ENCODE assay signal across 10 cellular contexts in the genomic region with DNA sequence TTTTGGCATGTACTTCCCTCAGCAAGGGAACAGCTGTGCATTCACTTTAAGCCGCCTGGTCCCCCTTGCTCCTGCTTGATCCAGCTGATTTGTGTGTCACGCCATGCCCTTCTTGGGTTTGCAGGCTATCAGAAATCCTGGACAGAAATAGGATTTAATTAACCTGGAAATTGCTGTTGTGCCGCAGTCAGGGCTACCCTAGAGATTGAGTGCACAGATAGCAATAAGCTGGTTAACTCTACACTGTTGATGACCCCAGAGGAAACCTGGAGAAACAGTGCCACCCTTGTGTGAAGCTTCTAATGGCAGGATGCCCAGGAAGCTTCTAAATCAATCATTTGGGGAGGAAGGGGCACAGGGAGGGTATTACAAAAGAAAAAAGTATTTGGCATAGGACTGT.
DNase-seq lines count a peak whose midpoint lies in the region; ATAC-seq and TF ChIP-seq lines count a peak whose summit lies in the region.
"Had no signal": no experiment of that assay in that cellular context is flagged by ENCODE, and none has a peak within 500 bp of the region (broad histone marks: within the 10 kb centered on the region; RNA-seq: fewer than 3 reads in every experiment).

No MANE protein-coding gene starts in this region.

- TF ChIP-seq CTCF in Panc1 (IDR thresholded peaks at IDR 0.05) = peak; percentile 34
- TF ChIP-seq CTCF in CD4-positive, alpha-beta T cell (IDR thresholded peaks at IDR 0.05) = no peak

- no peak overlapping the region for H3K27ac ChIP-seq in Panc1 (ENCODE audit: low read length)
- no peak overlapping the region for H3K27ac ChIP-seq in CD4-positive, alpha-beta T cell (ENCODE audit: low read depth, low read length)

- in situ Hi-C loops in Panc1 (cut with HindIII; ENCODE audit: low pct_unique_long_range_greater_than_20kb, low sequenced_read_pairs) = no loop called here

- H3K36me3 ChIP-seq in Panc1 (ENCODE audit: control insufficient read depth, insufficient read depth, low read length) = no peaks in the 10 kb centered on the region

- CTCF ChIA-PET in HEK293T (lab: Yijun Ruan, JAX) = interaction anchor here (0.7 to 1.1 kb wide), 3 partner anchors 44 to 179 kb away, joined by 3 to 5 read pairs (median 3); no protein-coding TSS in a partner anchor
- CTCF ChIA-PET in Panc1 (lab: Charles Lee) = interaction anchor here (0.5 to 0.6 kb wide), 4 partner anchors 359 to 1124 kb away, joined by 3 to 9 read pairs (median 5); no protein-coding TSS in a partner anchor
- CTCF ChIA-PET in CD4-positive, alpha-beta T cell (lab: Charles Lee) = interaction anchor here (0.6 kb wide), 1 partner anchor 203 kb away, joined by 3 read pairs; no protein-coding TSS in a partner anchor

- H3K9me3 Mint-ChIP-seq in CD4-positive, alpha-beta T cell = no peaks in the 10 kb centered on the region
- H3K9me3 Mint-ChIP-seq: stimulated activated naive CD8-positive, alpha-beta T cell treated with anti-CD3 and anti-CD28 coated beads, Interleukin-15, amount 100 ng/mL, for 72 hours had no signal

- no peak overlapping the region for H3K4me3 ChIP-seq in Panc1 (ENCODE audit: low read depth in 2 of 2, low read length in 2 of 2)

- H3K36me3 Mint-ChIP-seq in CD4-positive, alpha-beta T cell (ENCODE audit: low read depth) = no peaks in the 10 kb centered on the region
- H3K36me3 Mint-ChIP-seq: activated CD8-positive, alpha-beta memory T cell treated with anti-CD3 and anti-CD28 coated beads, Interleukin-2, amount 10 ng/mL, durations not matched to agents 7 days and 5 days had no signal

- no peaks in the 10 kb centered on the region for H3K9me3 ChIP-seq in Panc1 (ENCODE audit: control insufficient read depth, insufficient read depth, low read depth, low read length)
- H3K9me3 ChIP-seq in CD4-positive, alpha-beta T cell (ENCODE audit: control insufficient read depth, low read length) = no peaks in the 10 kb centered on the region

- H3K4me3 Mint-ChIP-seq in CD4-positive, alpha-beta T cell = no peak overlapping the region
- H3K4me3 Mint-ChIP-seq: activated CD8-positive, alpha-beta memory T cell treated with anti-CD3 and anti-CD28 coated beads, Interleukin-2, amount 10 ng/mL, durations not matched to agents 7 days and 5 days; stimulated activated naive CD8-positive, alpha-beta T cell treated with anti-CD3 and anti-CD28 coated beads, Interleukin-15, amount 100 ng/mL, for 72 hours had no signal

- peak; percentile 63 for DNase-seq in D341Med (ENCODE audit: low spot score)
- no peak for DNase-seq in HEK293T (ENCODE audit: extremely low spot score)
- DNase-seq in Panc1 (ENCODE audit: low read depth, low spot score) = no peak
- peak; percentile 68 for DNase-seq in medulla oblongata (ENCODE audit: extremely low spot score)
- no peak for DNase-seq in NK-92 treated with Interleukin-12 subunit alpha and Interleukin-12 subunit beta, amount 100 ng/mL, for 24 hours (lab: John Stamatoyannopoulos, UW)
- no peak for DNase-seq in CD4-positive, alpha-beta T cell
- DNase-seq: activated CD8-positive, alpha-beta memory T cell treated with anti-CD3 and anti-CD28 coated beads, Interleukin-2, amount 10 ng/mL, durations not matched to agents 7 days and 5 days; NCI-H187; stimulated activated naive CD8-positive, alpha-beta T cell treated with anti-CD3 and anti-CD28 coated beads, Interleukin-15, amount 100 ng/mL, for 72 hours had no signal

- H3K4me1 Mint-ChIP-seq in CD4-positive, alpha-beta T cell (ENCODE audit: low read depth) = peaks cover 84% of the 10 kb centered on the region

- peaks cover 9% of the 10 kb centered on the region; the same call in 1 of the 2 replicates for H3K4me1 ChIP-seq in Panc1 (ENCODE audit: control insufficient read depth, insufficient read depth, low read length)

- H3K27me3 ChIP-seq in Panc1 (ENCODE audit: control insufficient read depth, insufficient read depth, low read length) = no peaks in the 10 kb centered on the region
- no peaks in the 10 kb centered on the region for H3K27me3 ChIP-seq in CD4-positive, alpha-beta T cell (ENCODE audit: control insufficient read depth, insufficient read depth, low read length)

- POLR2A ChIA-PET in HEK293T (lab: Yijun Ruan, JAX) = no interaction called here
- POLR2A ChIA-PET in Panc1 (lab: Charles Lee) = no interaction called here
- POLR2A ChIA-PET in CD4-positive, alpha-beta T cell (lab: Charles Lee) = interaction anchor here (0.8 to 0.9 kb wide), 2 partner anchors 12 to 198 kb away, joined by 3 read pairs; no protein-coding TSS in a partner anchor

- H3K27ac Mint-ChIP-seq in CD4-positive, alpha-beta T cell = no peak overlapping the region

- intact Hi-C loops in Panc1 (cut with micrococcal nuclease; ENCODE audit: unreplicated experiment) = no loop called here
- intact Hi-C loops in CD4-positive, alpha-beta T cell (cut with DNase I, micrococcal nuclease) = loop anchor here (5.0 kb wide), 2 partner anchors 118 to 198 kb away; partner anchors contain the start of gene JARID2 (in 1 of the 2)

- no TSS peak for BruUV-seq in Panc1 (replicated peaks; lab: Mats Ljungman, UMichigan)

- H3K27me3 Mint-ChIP-seq in CD4-positive, alpha-beta T cell = no peaks in the 10 kb centered on the region
- H3K27me3 Mint-ChIP-seq: activated CD8-positive, alpha-beta memory T cell treated with anti-CD3 and anti-CD28 coated beads, Interleukin-2, amount 10 ng/mL, durations not matched to agents 7 days and 5 days; stimulated activated naive CD8-positive, alpha-beta T cell treated with anti-CD3 and anti-CD28 coated beads, Interleukin-15, amount 100 ng/mL, for 72 hours had no signal

- ATAC-seq in Panc1 = 0 out of 2 replicates have a peak, but pooled peaks have one; percentile 53
- ATAC-seq in CD4-positive, alpha-beta T cell (ENCODE audit: poor library complexity) = no peak
- ATAC-seq in HG02571 (IDR thresholded peaks at IDR 0.05; ENCODE audit: unreplicated experiment) = no peak
- ATAC-seq: activated CD8-positive, alpha-beta memory T cell treated with anti-CD3 and anti-CD28 coated beads, Interleukin-2, amount 10 ng/mL, durations not matched to agents 7 days and 5 days; stimulated activated naive CD8-positive, alpha-beta T cell treated with anti-CD3 and anti-CD28 coated beads, Interleukin-15, amount 100 ng/mL, for 72 hours had no signal

TF ChIP-seq in HEK293T, 16 proteins besides CTCF, POLR2A, EP300 and RAD21:
- TF ChIP-seq PKNOX1 (IDR thresholded peaks at IDR 0.05) = 0 out of 2 replicates have a peak, but pooled peaks have one; percentile 31
- no peak for TF ChIP-seq ARNT (IDR thresholded peaks at IDR 0.05)
- no peak for TF ChIP-seq FOXK2 (IDR thresholded peaks at IDR 0.05)

Comparison
In these comparisons a context has a peak if more than half of its experiments do, and no peak if none do; other contexts are left out.
1. DNase-seq: peak in D341Med (single experiment) and medulla oblongata (single experiment); none in HEK293T (single experiment), Panc1 (single experiment), NK-92 treated with Interleukin-12 subunit alpha and Interleukin-12 subunit beta, amount 100 ng/mL, for 24 hours (single experiment) and CD4-positive, alpha-beta T cell (0 of 10).